In the genomic region with DNA sequence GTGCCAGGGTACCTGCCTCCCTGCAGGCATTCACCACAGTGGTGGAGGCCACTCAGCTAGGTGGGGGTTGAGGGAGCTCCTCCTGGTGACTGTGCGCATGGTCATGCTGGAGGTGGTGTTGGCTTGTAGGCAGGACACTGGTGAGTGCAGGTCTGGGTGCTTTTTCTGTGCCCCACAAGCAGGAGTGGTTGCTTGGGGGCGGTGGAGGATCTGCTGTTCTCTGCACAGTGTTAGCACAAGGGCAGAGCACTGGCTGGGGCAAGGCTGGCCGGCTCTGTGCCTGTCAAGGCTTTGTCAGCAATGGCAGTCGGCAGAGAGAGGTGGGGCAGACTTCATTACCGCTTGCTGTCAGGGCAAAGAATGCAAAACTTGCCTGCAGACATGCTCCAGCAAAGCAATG, we compare ENCODE assay signal across 37 cellular contexts.
"Had no signal": no experiment of that assay in that cellular context is flagged by ENCODE, and none has a peak within 500 bp of the region (broad histone marks: within the 10 kb centered on the region; RNA-seq: fewer than 3 reads in every experiment).

No MANE protein-coding gene starts in this region.

- H3K4me3 ChIP-seq: adrenal gland, body of pancreas, breast epithelium had no signal

- H3K27me3 ChIP-seq: adrenal gland, body of pancreas, brain microvascular endothelial cell, breast epithelium had no signal

- H3K4me1 ChIP-seq: adrenal gland, body of pancreas, breast epithelium had no signal

- H3K36me3 ChIP-seq: adrenal gland, brain microvascular endothelial cell, breast epithelium had no signal

- H3K27ac Mint-ChIP-seq: activated B cell treated with CpG ODN at 0.5 μM for 24 hours; activated CD4-positive, alpha-beta memory T cell treated with anti-CD3 and anti-CD28 coated beads for 36 hours; activated CD4-positive, alpha-beta T cell treated with anti-CD3 and anti-CD28 coated beads, Interleukin-2, amount 10 ng/mL, durations not matched to agents 24 days and 14 days; activated CD8-positive, alpha-beta T cell treated with anti-CD3 and anti-CD28 coated beads for 36 hours; activated naive CD4-positive, alpha-beta T cell treated with anti-CD3 and anti-CD28 coated beads for 36 hours; activated naive CD4-positive, alpha-beta T cell treated with anti-CD3 and anti-CD28 coated beads, Interleukin-2, amount 50 U/mL, for 72 hours; activated naive CD8-positive, alpha-beta T cell treated with anti-CD3 and anti-CD28 coated beads for 36 hours; activated T-cell treated with anti-CD3 and anti-CD28 coated beads, Interleukin-2, amount 50 U/mL, for 72 hours; activated T-helper 1 cell treated with anti-CD3 and anti-CD28 coated beads, Interleukin-12 subunit alpha, Interleukin-12 subunit beta, Interleukin-2, Interleukin-4 antibody, amounts not matched to agents 30 ng/mL and 10 ng/mL and 1 ng/mL, durations not matched to agents 14 hours and 24 hours and 36 hours; activated T-helper 17 cell treated with anti-CD3 and anti-CD28 coated beads, Interleukin-2, amount 50 U/mL, for 72 hours; T-helper 1 cell treated with Interleukin-12 subunit alpha and Interleukin-12 subunit beta and Interleukin-4 antibody, amounts not matched to agents 30 μg/mL and 1 μg/mL, for 36 hours; T-helper 2 cell treated with Interferon-gamma antibody and Interleukin-4, amounts not matched to agents 5 μg/mL and 100 μg/mL, for 36 hours had no signal

- H3K9me3 ChIP-seq: adrenal gland, body of pancreas, breast epithelium had no signal

- ATAC-seq: activated CD8-positive, alpha-beta T cell treated with anti-CD3 and anti-CD28 coated beads for 36 hours; activated naive CD4-positive, alpha-beta T cell treated with anti-CD3 and anti-CD28 coated beads, Interleukin-2, amount 50 U/mL, for 72 hours; activated T-cell treated with anti-CD3 and anti-CD28 coated beads, Interleukin-2, amount 50 U/mL, for 4 hours; activated T-cell treated with anti-CD3 and anti-CD28 coated beads, Interleukin-2, amount 50 U/mL, for 72 hours; activated T-helper 17 cell treated with anti-CD3 and anti-CD28 coated beads, Interleukin-2, amount 50 U/mL, for 72 hours; body of pancreas had no signal

- FAIRE-seq: astrocyte, TTC549 had no signal

- H3K4me1 Mint-ChIP-seq: activated B cell treated with CpG ODN at 0.5 μM for 24 hours; activated CD4-positive, alpha-beta T cell treated with anti-CD3 and anti-CD28 coated beads, Interleukin-2, amount 10 ng/mL, durations not matched to agents 24 days and 14 days; activated naive CD8-positive, alpha-beta T cell treated with anti-CD3 and anti-CD28 coated beads for 36 hours; activated T-helper 17 cell treated with anti-CD3 and anti-CD28 coated beads, Interleukin-2, amount 50 U/mL, for 72 hours had no signal

- H3K36me3 Mint-ChIP-seq: activated CD4-positive, alpha-beta memory T cell treated with anti-CD3 and anti-CD28 coated beads for 36 hours; activated naive CD8-positive, alpha-beta T cell treated with anti-CD3 and anti-CD28 coated beads for 36 hours had no signal

- DNase-seq: activated B cell treated with CpG ODN at 0.5 μM for 24 hours; activated CD4-positive, alpha-beta memory T cell treated with anti-CD3 and anti-CD28 coated beads for 36 hours; activated CD4-positive, alpha-beta T cell treated with anti-CD3 and anti-CD28 coated beads for 4 hours; activated CD4-positive, alpha-beta T cell treated with anti-CD3 and anti-CD28 coated beads, Interleukin-2, amount 10 ng/mL, durations not matched to agents 24 days and 14 days; activated CD4-positive, alpha-beta T cell treated with anti-CD3 and anti-CD28 coated beads, Interleukin-2, amount 50 U/mL, for 1 hour; activated CD4-positive, alpha-beta T cell treated with anti-CD3 and anti-CD28 coated beads, Interleukin-2, amount 50 U/mL, for 4 hours; activated CD4-positive, CD25-positive, alpha-beta regulatory T cell treated with anti-CD3 and anti-CD28 coated beads, Interleukin-2, amount 50 U/mL, for 72 hours; activated CD8-positive, alpha-beta memory T cell treated with anti-CD3 and anti-CD28 coated beads, Interleukin-2, amount 50 U/mL, for 4 hours; activated CD8-positive, alpha-beta T cell treated with anti-CD3 and anti-CD28 coated beads for 36 hours; activated effector memory CD4-positive, alpha-beta T cell treated with anti-CD3 and anti-CD28 coated beads, Interleukin-2, amount 50 U/mL, for 16 hours; activated gamma-delta T cell treated with Interleukin-2 at 50 U/mL for 16 hours; activated naive CD4-positive, alpha-beta T cell; activated naive CD4-positive, alpha-beta T cell treated with anti-CD3 and anti-CD28 coated beads for 36 hours; activated naive CD4-positive, alpha-beta T cell treated with anti-CD3 and anti-CD28 coated beads, Interleukin-2, amount 50 U/mL, for 16 hours; activated naive CD8-positive, alpha-beta T cell treated with anti-CD3 and anti-CD28 coated beads for 36 hours; activated T-cell treated with anti-CD3 and anti-CD28 coated beads for 4 hours; activated T-cell treated with anti-CD3 and anti-CD28 coated beads, Interleukin-2, amount 50 U/mL, for 1 hour; activated T-cell treated with anti-CD3 and anti-CD28 coated beads, Interleukin-2, amount 50 U/mL, for 4 hours; activated T-cell treated with anti-CD3 and anti-CD28 coated beads, Interleukin-2, amount 50 U/mL, for 72 hours; adrenal gland; amniotic stem cell; aorta; body of pancreas; brain microvascular endothelial cell; central memory CD4-positive, alpha-beta T cell; T-helper 1 cell; T-helper 2 cell; T-helper 9 cell had no signal

- H3K4me3 Mint-ChIP-seq: activated B cell treated with CpG ODN at 0.5 μM for 24 hours; activated CD4-positive, alpha-beta memory T cell treated with anti-CD3 and anti-CD28 coated beads for 36 hours; activated CD4-positive, alpha-beta T cell treated with anti-CD3 and anti-CD28 coated beads, Interleukin-2, amount 10 ng/mL, durations not matched to agents 24 days and 14 days; activated CD8-positive, alpha-beta T cell treated with anti-CD3 and anti-CD28 coated beads for 36 hours; activated naive CD4-positive, alpha-beta T cell treated with anti-CD3 and anti-CD28 coated beads for 36 hours; activated naive CD8-positive, alpha-beta T cell treated with anti-CD3 and anti-CD28 coated beads for 36 hours; activated T-cell treated with anti-CD3 and anti-CD28 coated beads, Interleukin-2, amount 50 U/mL, for 4 hours; activated T-cell treated with anti-CD3 and anti-CD28 coated beads, Interleukin-2, amount 50 U/mL, for 72 hours; activated T-helper 1 cell treated with anti-CD3 and anti-CD28 coated beads, Interleukin-12 subunit alpha, Interleukin-12 subunit beta, Interleukin-2, Interleukin-4 antibody, amounts not matched to agents 30 ng/mL and 10 ng/mL and 1 ng/mL, durations not matched to agents 14 hours and 24 hours and 36 hours; activated T-helper 17 cell treated with anti-CD3 and anti-CD28 coated beads, Interleukin-2, amount 50 U/mL, for 72 hours; T-helper 1 cell treated with Interleukin-12 subunit alpha and Interleukin-12 subunit beta and Interleukin-4 antibody, amounts not matched to agents 30 μg/mL and 1 μg/mL, for 36 hours; T-helper 2 cell treated with Interferon-gamma antibody and Interleukin-4, amounts not matched to agents 5 μg/mL and 100 μg/mL, for 36 hours had no signal

- H3K27ac ChIP-seq: adrenal gland, body of pancreas, brain microvascular endothelial cell, breast epithelium, VCaP had no signal
